ENCODE assay signal across 8 cellular contexts in the genomic region with DNA sequence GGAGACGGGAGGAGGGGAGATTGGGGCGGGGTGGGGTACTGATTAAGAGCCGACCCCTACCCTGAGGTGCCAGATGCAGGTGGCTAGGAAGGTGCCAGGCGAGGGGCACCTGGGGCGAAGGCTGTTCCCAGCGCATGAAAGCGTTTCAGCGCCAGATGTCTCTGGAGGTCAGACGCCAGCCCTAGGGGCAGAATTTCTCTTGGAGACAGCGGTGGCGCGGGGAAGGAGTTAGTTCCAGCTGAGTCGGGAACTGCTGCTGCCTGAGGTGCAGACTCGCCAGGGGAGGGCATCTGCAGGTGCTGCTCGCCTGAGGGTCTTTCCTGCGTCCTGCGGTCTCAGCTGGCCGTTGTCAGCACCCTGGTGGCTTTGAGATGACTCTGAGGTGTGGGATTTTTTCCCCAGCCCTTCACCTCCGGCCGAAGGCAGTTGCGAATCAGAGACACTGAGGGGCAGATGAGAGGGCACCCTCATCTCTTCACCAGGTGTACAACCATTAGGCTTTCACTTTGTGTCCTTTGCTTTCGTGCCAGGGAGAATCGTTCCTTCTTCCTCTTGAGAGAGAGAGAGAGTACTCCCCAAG. TPM values are rescaled to one million over a fixed set of nuclear protein-coding genes. Genes with fewer than 3 reads are reported as not detected.
DNase-seq lines count a peak whose midpoint lies in the region; ATAC-seq and TF ChIP-seq lines count a peak whose summit lies in the region.

No MANE protein-coding gene starts in this region.

- H3K79me2 ChIP-seq in MM.1S (ENCODE audit: low read length), result peaks cover 6% of the 10 kb centered on the region; the same call in 1 of the 2 replicates

- H3K27ac ChIP-seq in MM.1S (ENCODE audit: low read length) (peak overlapping the region; percentile 30; the same call in 1 of the 2 replicates), suprapubic skin (peak overlapping the region; percentile 72)

- H3K9me3 ChIP-seq in MM.1S (replicated peaks; ENCODE audit: insufficient read depth, low read length), result no peaks in the 10 kb centered on the region
- H3K9me3 ChIP-seq in suprapubic skin, result no peaks in the 10 kb centered on the region

- DNase-seq in AG08395 (ENCODE audit: low spot score), result peak; percentile 23
- peak; percentile 69 for DNase-seq in MM.1S
- peak; percentile 43 for DNase-seq in UCSD-AML1 (lab: John Stamatoyannopoulos, UW; ENCODE audit: unreplicated experiment)
- peak; percentile 25 for DNase-seq in effector CD8-positive, alpha-beta T cell (lab: John Stamatoyannopoulos, UW)
- peak in 1 of 2 experiments; percentile 61 for DNase-seq in mesothelial cell of epicardium (ENCODE audit: low spot score in 2 of 2, unreplicated experiment in 2 of 2)
- peak in 1 of 2 donors; percentile 83 for DNase-seq in suprapubic skin (ENCODE audit: low spot score in 2 of 2)

- peak overlapping the region; percentile 76 for H3K27ac Mint-ChIP-seq in mesothelial cell of epicardium

- H3K4me3 ChIP-seq in MM.1S (ENCODE audit: low read length) (peak overlapping the region; percentile 76), suprapubic skin (peak overlapping the region; percentile 77)

- ATAC-seq in GM19372 (IDR thresholded peaks at IDR 0.05; ENCODE audit: low read depth, unreplicated experiment) (peak; percentile 8), HG03469 (IDR thresholded peaks at IDR 0.05; ENCODE audit: unreplicated experiment) (no peak)

- H3K4me1 Mint-ChIP-seq in mesothelial cell of epicardium, result peaks cover 43% of the 10 kb centered on the region

- TF ChIP-seq EP300 in suprapubic skin (IDR thresholded peaks at IDR 0.05), result no peak

- H3K9ac ChIP-seq in MM.1S (ENCODE audit: low read length), result peak overlapping the region; percentile 61

- H3K36me3 ChIP-seq in MM.1S (replicated peaks; ENCODE audit: insufficient read depth, low read length), result no peaks in the 10 kb centered on the region
- H3K36me3 ChIP-seq in suprapubic skin, result no peaks in the 10 kb centered on the region

- peaks cover 20% of the 10 kb centered on the region for H3K27me3 Mint-ChIP-seq in mesothelial cell of epicardium (ENCODE audit: low read depth)

- peaks cover 36% of the 10 kb centered on the region for H3F3A ChIP-seq in MM.1S (ENCODE audit: insufficient read depth, low read length)

- peak overlapping the region; percentile 75 for H3K4me3 Mint-ChIP-seq in mesothelial cell of epicardium

- no peaks in the 10 kb centered on the region for H3K36me3 Mint-ChIP-seq in mesothelial cell of epicardium

- TF ChIP-seq POLR2A in suprapubic skin (IDR thresholded peaks at IDR 0.05), result no peak

- H3K4me1 ChIP-seq in MM.1S (ENCODE audit: low read length) (peaks cover 24% of the 10 kb centered on the region), suprapubic skin (peaks cover 39% of the 10 kb centered on the region)

- H3K4me2 ChIP-seq in MM.1S (ENCODE audit: low read depth, low read length), result peak overlapping the region; percentile 93

- H3K27me3 ChIP-seq in MM.1S (replicated peaks; ENCODE audit: insufficient read depth, low read length) (0 out of 2 replicates have a peak, but pooled peaks cover 9% of the 10 kb centered on the region), suprapubic skin (no peaks in the 10 kb centered on the region)

- H4K20me1 ChIP-seq in MM.1S (ENCODE audit: insufficient read depth, low read length), result no peaks in the 10 kb centered on the region

- H3K9me3 Mint-ChIP-seq in mesothelial cell of epicardium, result no peaks in the 10 kb centered on the region

- 2% methylated on average over 6 of the region's 23 CpGs for WGBS in suprapubic skin

- no peaks in the 10 kb centered on the region for H3K9me2 ChIP-seq in MM.1S (replicated peaks; ENCODE audit: insufficient read depth, low read length)

- TF ChIP-seq CTCF in MM.1S (IDR thresholded peaks at IDR 0.05; ENCODE audit: low read length), result peak; percentile 24
- TF ChIP-seq CTCF in mesothelial cell of epicardium (IDR thresholded peaks at IDR 0.05; ENCODE audit: unreplicated experiment), result no peak
- no peak for TF ChIP-seq CTCF in suprapubic skin (IDR thresholded peaks at IDR 0.05)

- peak overlapping the region; percentile 77 for H2AFZ ChIP-seq in MM.1S (ENCODE audit: low read length)

RNA-seq across cellular contexts. Expression of gene CGN, which starts 0.5 kb away (rescaled TPM):
- total RNA-seq in mesothelial cell of epicardium (37.5 to 39.1 TPM (median 38.9 TPM) in 3 replicates), suprapubic skin (10 to 100 TPM; 37.9 to 62.4 (median 41.7) TPM)

RNA-seq across cellular contexts. Expression of gene TUFT1, which starts 28.4 kb away (rescaled TPM):
- total RNA-seq in mesothelial cell of epicardium, result 14.8 to 17.3 TPM (median 17.3 TPM) in 3 replicates
- 100 to 1,000 TPM in 1 of 4 donors, 10 to 100 TPM in 3; 83.4 to 121 (median 91.5) TPM for total RNA-seq in suprapubic skin

RNA-seq across cellular contexts. Expression of gene POGZ, which starts 52.4 kb away (rescaled TPM):
- 169 to 182 TPM (median 179 TPM) in 3 replicates for total RNA-seq in mesothelial cell of epicardium
- total RNA-seq in suprapubic skin, result 10 to 100 TPM; 29.3 to 87.3 (median 57.3) TPM
